ENCODE assay signal across 33 cellular contexts in the genomic region with DNA sequence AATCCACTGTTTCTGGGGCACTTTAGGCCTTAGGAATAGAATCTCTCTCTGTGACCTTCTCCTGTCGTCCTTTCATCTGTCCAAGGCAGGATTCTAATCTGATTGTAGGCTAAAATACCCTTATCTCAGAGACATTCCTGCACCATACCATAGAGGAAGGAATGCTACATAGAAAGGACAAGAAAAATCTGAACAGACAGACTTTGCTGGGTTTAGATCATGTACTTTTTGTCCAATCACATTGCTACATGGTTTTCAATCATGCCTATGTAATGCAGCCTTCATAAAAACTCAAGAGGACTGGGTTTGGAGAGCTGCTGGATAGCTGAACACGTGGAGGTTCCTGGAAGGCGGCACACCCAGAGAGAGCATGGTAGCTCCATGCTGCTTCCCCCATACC.
DNase-seq lines count a peak whose midpoint lies in the region; ATAC-seq, FAIRE-seq and TF ChIP-seq lines count a peak whose summit lies in the region.
"Had no signal": no experiment of that assay in that cellular context is flagged by ENCODE, and none has a peak within 500 bp of the region (broad histone marks: within the 10 kb centered on the region; RNA-seq: fewer than 3 reads in every experiment).

No MANE protein-coding gene starts in this region.

- H2AK5ac ChIP-seq in mesenchymal stem cell (ENCODE audit: low read length, severe bottlenecking) (no peak overlapping the region), trophoblast cell (ENCODE audit: low read length) (no peak overlapping the region)

- TF ChIP-seq CTCF in choroid plexus epithelial cell (conservative IDR thresholded peaks at IDR 0.05; ENCODE audit: low read depth, low read length) = no peak
- no peak for TF ChIP-seq CTCF in parathyroid adenoma (IDR thresholded peaks at IDR 0.05)
- TF ChIP-seq CTCF in esophagus squamous epithelium (IDR thresholded peaks at IDR 0.05) = no peak

- H3K9ac ChIP-seq in mesenchymal stem cell (ENCODE audit: low read length) (no peak overlapping the region), parathyroid adenoma (no peak overlapping the region), trophoblast cell (ENCODE audit: low read length) (no peak overlapping the region)
- H3K9ac ChIP-seq: BLaER1; BLaER1 treated with 17β-estradiol and CSF1 and Interleukin-3, amounts not matched to agents 10 nM and 100 nM had no signal

- H3K4me2 ChIP-seq in mesenchymal stem cell (ENCODE audit: low read length, poor library complexity, severe bottlenecking) (no peak overlapping the region), parathyroid adenoma (ENCODE audit: low read length) (no peak overlapping the region), trophoblast cell (ENCODE audit: low read length) (no peak overlapping the region)
- H3K4me2 ChIP-seq: A549; BLaER1; BLaER1 treated with 17β-estradiol and CSF1 and Interleukin-3, amounts not matched to agents 10 nM and 100 nM had no signal

- H2BK12ac ChIP-seq in mesenchymal stem cell (ENCODE audit: low read length in 2 of 2) = no peak overlapping the region
- H2BK12ac ChIP-seq in trophoblast cell (ENCODE audit: low read length) = no peak overlapping the region

- H3K27ac ChIP-seq in mesenchymal stem cell (ENCODE audit: low read length, poor library complexity, severe bottlenecking) (no peak overlapping the region), parathyroid adenoma (peak overlapping the region; percentile 42), trophoblast cell (ENCODE audit: low read depth, low read length) (peak overlapping the region; percentile 61), esophagus squamous epithelium (no peak overlapping the region)
- H3K27ac ChIP-seq: 22Rv1; A549; BLaER1; BLaER1 treated with 17β-estradiol and CSF1 and Interleukin-3, amounts not matched to agents 10 nM and 100 nM; C4-2B had no signal

- no peaks in the 10 kb centered on the region for H3K79me2 ChIP-seq in parathyroid adenoma
- no peaks in the 10 kb centered on the region for H3K79me2 ChIP-seq in trophoblast cell (ENCODE audit: control insufficient read depth, insufficient read depth, low read length, poor library complexity)

- WGBS in mesenchymal stem cell = 85% methylated on average over 2 of the region's 3 CpGs
- no CpG with 5 or more reads among the region's 3 CpGs for WGBS in trophoblast cell (ENCODE audit: extremely low coverage, insufficient coverage, insufficient read length)
- WGBS in esophagus squamous epithelium, 2 donors = 79 to 88% methylated on average over 3 of the region's 3 CpGs

- FAIRE-seq in HTR-8/SVneo (lab: Jason Lieb, UNC) = no peak
- FAIRE-seq: A204.1, A549, D721Med had no signal

- no peak overlapping the region for H4K12ac ChIP-seq in trophoblast cell (ENCODE audit: low read depth, low read length)

- H3K4me1 ChIP-seq in mesenchymal stem cell (ENCODE audit: control insufficient read depth, insufficient read depth, low read depth, low read length) = no peaks in the 10 kb centered on the region
- H3K4me1 ChIP-seq in parathyroid adenoma = peaks cover 18% of the 10 kb centered on the region
- peaks cover 18 to 31% of the 10 kb centered on the region in 2 experiments for H3K4me1 ChIP-seq in trophoblast cell (ENCODE audit: control insufficient read depth in 1 of 2, insufficient read depth in 2 of 2, low read length in 2 of 2)
- no peaks in the 10 kb centered on the region for H3K4me1 ChIP-seq in esophagus squamous epithelium
- H3K4me1 ChIP-seq: A549; BE2C; BLaER1 treated with 17β-estradiol and CSF1 and Interleukin-3, amounts not matched to agents 10 nM and 100 nM had no signal

- no peaks in the 10 kb centered on the region for H3K9me3 ChIP-seq in mesenchymal stem cell (ENCODE audit: control insufficient read depth, low read length)
- no peaks in the 10 kb centered on the region for H3K9me3 ChIP-seq in parathyroid adenoma (ENCODE audit: control insufficient read depth, low read length)
- H3K9me3 ChIP-seq in trophoblast cell (ENCODE audit: insufficient read depth, low read depth, low read length) = no peaks in the 10 kb centered on the region
- H3K9me3 ChIP-seq in esophagus squamous epithelium = no peaks in the 10 kb centered on the region
- H3K9me3 ChIP-seq: A549, BE2C, BLaER1 had no signal

- no peak overlapping the region for H4K8ac ChIP-seq in mesenchymal stem cell (ENCODE audit: low read length)
- no peak overlapping the region for H4K8ac ChIP-seq in trophoblast cell (ENCODE audit: low read depth, low read length)

- H3K4me3 ChIP-seq in choroid plexus epithelial cell (ENCODE audit: low read depth, low read length) = no peak overlapping the region
- no peak overlapping the region for H3K4me3 ChIP-seq in mesenchymal stem cell (ENCODE audit: insufficient read depth in 1 of 2, low read depth in 1 of 2, low read length in 2 of 2)
- H3K4me3 ChIP-seq in parathyroid adenoma (ENCODE audit: low read depth, low read length) = no peak overlapping the region
- H3K4me3 ChIP-seq in trophoblast cell (ENCODE audit: low read depth, low read length) = no peak overlapping the region
- H3K4me3 ChIP-seq in esophagus squamous epithelium = no peak overlapping the region
- H3K4me3 ChIP-seq: A549; BLaER1; BLaER1 treated with 17β-estradiol and CSF1 and Interleukin-3, amounts not matched to agents 10 nM and 100 nM had no signal

- H2BK120ac ChIP-seq in mesenchymal stem cell (ENCODE audit: low read depth, low read length) = no peak overlapping the region
- H2BK120ac ChIP-seq in trophoblast cell (ENCODE audit: insufficient read depth, low read length, poor library complexity) = peak overlapping the region; percentile 9

- H3K4ac ChIP-seq in mesenchymal stem cell (ENCODE audit: low read depth in 1 of 2, low read length in 2 of 2) = no peak overlapping the region
- H3K4ac ChIP-seq in trophoblast cell (ENCODE audit: low read depth, low read length) = no peak overlapping the region

- peak overlapping the region; percentile 52 for H2BK15ac ChIP-seq in mesenchymal stem cell (ENCODE audit: low read depth, poor library complexity, severe bottlenecking)

- H3K18ac ChIP-seq in mesenchymal stem cell (ENCODE audit: low read depth in 1 of 2, low read length in 2 of 2) (no peak overlapping the region), trophoblast cell (ENCODE audit: low read length) (no peak overlapping the region)

- H3K23ac ChIP-seq in mesenchymal stem cell (ENCODE audit: low read length in 2 of 2) (no peak overlapping the region), trophoblast cell (ENCODE audit: low read length) (no peak overlapping the region)

- H3K27me3 ChIP-seq in mesenchymal stem cell (ENCODE audit: control insufficient read depth in 1 of 2, insufficient read depth in 1 of 2, low read length in 2 of 2) (no peaks in the 10 kb centered on the region), parathyroid adenoma (ENCODE audit: control insufficient read depth, insufficient read depth, low read length) (no peaks in the 10 kb centered on the region), trophoblast cell (ENCODE audit: insufficient read depth, low read length) (no peaks in the 10 kb centered on the region), esophagus squamous epithelium (no peaks in the 10 kb centered on the region)
- H3K27me3 ChIP-seq: BE2C; BLaER1; BLaER1 treated with 17β-estradiol and CSF1 and Interleukin-3, amounts not matched to agents 10 nM and 100 nM had no signal

- no peak overlapping the region for H2AFZ ChIP-seq in mesenchymal stem cell (ENCODE audit: low read depth, low read length)
- no peak overlapping the region for H2AFZ ChIP-seq in parathyroid adenoma
- H2AFZ ChIP-seq in trophoblast cell (ENCODE audit: insufficient read depth, low read length, poor library complexity) = no peak overlapping the region

- intact Hi-C loops in esophagus squamous epithelium (cut with DNase I) = no loop called here

- no peak overlapping the region for H3K14ac ChIP-seq in mesenchymal stem cell (ENCODE audit: low read length in 2 of 2)
- H3K14ac ChIP-seq in trophoblast cell (ENCODE audit: low read length) = no peak overlapping the region

- peak; percentile 2 for DNase-seq in choroid plexus epithelial cell (ENCODE audit: low read depth)
- DNase-seq in mesenchymal stem cell = no peak
- peak; percentile 59 to 91 for DNase-seq in trophoblast cell
- no peak for DNase-seq in HTR-8/SVneo (ENCODE audit: insufficient read length, low spot score)
- no peak for DNase-seq in GDM1 (lab: John Stamatoyannopoulos, UW)
- DNase-seq in esophagus squamous epithelium (lab: John Stamatoyannopoulos, UW) = no peak
- DNase-seq: 8988T; ACHN; AML-193; BE2C; C1 segment of cervical spinal cord; Caco-2; Calu3; CD4-positive, alpha-beta memory T cell; CD4-positive, alpha-beta T cell; CD4-positive, CD25-positive, alpha-beta regulatory T cell; CD8-positive, alpha-beta memory T cell; CD8-positive, alpha-beta T cell; COR-L47; DMS 273 treated with DMSO at 0.1 percent for 48 hours; DMS153; DMS53; DND-41; EL had no signal

- no peak for TF ChIP-seq POLR2A in esophagus squamous epithelium (IDR thresholded peaks at IDR 0.05)

- H3K79me1 ChIP-seq in mesenchymal stem cell (replicated peaks; ENCODE audit: low read length, poor library complexity, severe bottlenecking) = no peaks in the 10 kb centered on the region
- H3K79me1 ChIP-seq in trophoblast cell (ENCODE audit: low read length) = peaks cover 4% of the 10 kb centered on the region

- H3K36me3 ChIP-seq in mesenchymal stem cell (ENCODE audit: control insufficient read depth in 1 of 2, insufficient read depth in 2 of 2, low read depth in 1 of 2, low read length in 2 of 2) (no peaks in the 10 kb centered on the region), parathyroid adenoma (ENCODE audit: control insufficient read depth, insufficient read depth, low read length) (no peaks in the 10 kb centered on the region), trophoblast cell (ENCODE audit: control insufficient read depth in 1 of 2, insufficient read depth in 2 of 2, low read length in 2 of 2) (no peaks in the 10 kb centered on the region), esophagus squamous epithelium (no peaks in the 10 kb centered on the region)
- H3K36me3 ChIP-seq: BE2C; BLaER1; BLaER1 treated with 17β-estradiol and CSF1 and Interleukin-3, amounts not matched to agents 10 nM and 100 nM had no signal

- ATAC-seq in HG03378 (IDR thresholded peaks at IDR 0.05; ENCODE audit: unreplicated experiment) = no peak
- ATAC-seq: A549; CD8-positive, alpha-beta T cell had no signal

- H2BK5ac ChIP-seq in mesenchymal stem cell (ENCODE audit: low read depth, low read length, poor library complexity, severe bottlenecking) (no peak overlapping the region), trophoblast cell (ENCODE audit: low read depth, low read length, poor library complexity) (peak overlapping the region; percentile 18)

- no peak overlapping the region for H4K91ac ChIP-seq in mesenchymal stem cell (ENCODE audit: low read length)
- H4K91ac ChIP-seq in trophoblast cell (ENCODE audit: low read depth, low read length) = peak overlapping the region; percentile 75

Comparison
In these comparisons a context has a peak if more than half of its experiments do, and no peak if none do; other contexts are left out.
1. DNase-seq: peak in choroid plexus epithelial cell (single experiment) and trophoblast cell (2 of 2); none in mesenchymal stem cell (single experiment), HTR-8/SVneo (single experiment), GDM1 (single experiment) and esophagus squamous epithelium (single experiment).
2. H3K27ac ChIP-seq: peak in parathyroid adenoma (single experiment) and trophoblast cell (single experiment); none in mesenchymal stem cell (single experiment) and esophagus squamous epithelium (0 of 4).